In genomic region chr1:207388721-207389120, GRCh38 we compare ENCODE assay signal across 18 cellular contexts.
DNase-seq lines count a peak whose midpoint lies in the region; ATAC-seq, FAIRE-seq and TF ChIP-seq lines count a peak whose summit lies in the region.
"Had no signal": no experiment of that assay in that cellular context is flagged by ENCODE, and none has a peak within 500 bp of the region (broad histone marks: within the 10 kb centered on the region; RNA-seq: fewer than 3 reads in every experiment).

No MANE protein-coding gene starts in this region.

- H3K9ac ChIP-seq in endothelial cell of umbilical vein (replicated peaks; ENCODE audit: extremely low read depth, insufficient read depth, low read length) = no peak overlapping the region
- no peak overlapping the region for H3K9ac ChIP-seq in PC-3 (ENCODE audit: low read length)
- H3K9ac ChIP-seq: GM23248 had no signal

- no peaks in the 10 kb centered on the region for H3K27me3 Mint-ChIP-seq in activated T-cell treated with anti-CD3 and anti-CD28 coated beads, Interleukin-2, amount 50 U/mL, for 24 hours
- no peaks in the 10 kb centered on the region for H3K27me3 Mint-ChIP-seq in stimulated activated naive CD8-positive, alpha-beta T cell treated with anti-CD3 and anti-CD28 coated beads, Interleukin-15, Interleukin-2, amounts not matched to agents 100 ng/mL and 50 ng/mL, for 24 hours

- no peaks in the 10 kb centered on the region for H3K9me3 ChIP-seq in endothelial cell of umbilical vein (replicated peaks; ENCODE audit: control insufficient read depth, insufficient read depth, low read length)
- H3K9me3 ChIP-seq in PC-3 (ENCODE audit: low read length) = no peaks in the 10 kb centered on the region

- POLR2A ChIA-PET in endothelial cell of umbilical vein (lab: Charles Lee) = no interaction called here
- POLR2A ChIA-PET in PC-3 (lab: Charles Lee; ENCODE audit: unreplicated experiment) = no interaction called here

- ATAC-seq in stimulated activated naive CD8-positive, alpha-beta T cell treated with anti-CD3 and anti-CD28 coated beads, Interleukin-15, Interleukin-2, amounts not matched to agents 100 U/mL and 50 U/mL, for 24 hours = no peak
- ATAC-seq in PC-3 = no peak

- CTCF ChIA-PET in endothelial cell of umbilical vein (lab: Charles Lee) = no interaction called here
- CTCF ChIA-PET in PC-3 (lab: Charles Lee) = no interaction called here

- no peaks in the 10 kb centered on the region for H4K20me1 ChIP-seq in endothelial cell of umbilical vein (replicated peaks; ENCODE audit: control insufficient read depth, extremely low read depth, insufficient read depth, low read length)
- no peaks in the 10 kb centered on the region for H4K20me1 ChIP-seq in PC-3 (ENCODE audit: low read length)

- H3K4me2 ChIP-seq in endothelial cell of umbilical vein (ENCODE audit: insufficient read depth, low read length) (no peak overlapping the region), PC-3 (ENCODE audit: low read length) (no peak overlapping the region)

- H3K9me2 ChIP-seq in PC-3 (replicated peaks; ENCODE audit: low read length) = no peaks in the 10 kb centered on the region

- peaks cover 31% of the 10 kb centered on the region for H3K4me1 Mint-ChIP-seq in activated T-cell treated with anti-CD3 and anti-CD28 coated beads, Interleukin-2, amount 50 U/mL, for 24 hours (ENCODE audit: low read depth)
- peaks cover 23% of the 10 kb centered on the region for H3K4me1 Mint-ChIP-seq in stimulated activated naive CD8-positive, alpha-beta T cell treated with anti-CD3 and anti-CD28 coated beads, Interleukin-15, Interleukin-2, amounts not matched to agents 100 ng/mL and 50 ng/mL, for 24 hours (ENCODE audit: low read depth)
- H3K4me1 Mint-ChIP-seq: CD4-positive, alpha-beta memory T cell had no signal

- no peaks in the 10 kb centered on the region for H3K27me3 ChIP-seq in endothelial cell of umbilical vein (ENCODE audit: control insufficient read depth in 2 of 2, insufficient read depth in 2 of 2, low read length in 2 of 2)
- no peaks in the 10 kb centered on the region for H3K27me3 ChIP-seq in PC-3 (ENCODE audit: low read length)

- H3K27ac Mint-ChIP-seq in activated T-cell treated with anti-CD3 and anti-CD28 coated beads, Interleukin-2, amount 50 U/mL, for 24 hours = peak overlapping the region; percentile 18
- peak overlapping the region; percentile 23 for H3K27ac Mint-ChIP-seq in stimulated activated naive CD8-positive, alpha-beta T cell treated with anti-CD3 and anti-CD28 coated beads, Interleukin-15, Interleukin-2, amounts not matched to agents 100 ng/mL and 50 ng/mL, for 24 hours
- H3K27ac Mint-ChIP-seq: CD4-positive, alpha-beta memory T cell had no signal

- TF ChIP-seq POLR2A in endothelial cell of umbilical vein (IDR thresholded peaks at IDR 0.05; ENCODE audit: low read depth, low read length) = no peak

- peaks cover 7% of the 10 kb centered on the region for H3F3A ChIP-seq in PC-3 (ENCODE audit: low read length, unreplicated experiment)

- H3K27ac ChIP-seq in endothelial cell of umbilical vein (ENCODE audit: insufficient read depth, low read depth, low read length) = no peak overlapping the region
- no peak overlapping the region for H3K27ac ChIP-seq in PC-3 (ENCODE audit: low read length)
- H3K27ac ChIP-seq: GM23248 had no signal

- H3K9me3 Mint-ChIP-seq in activated T-cell treated with anti-CD3 and anti-CD28 coated beads, Interleukin-2, amount 50 U/mL, for 24 hours = peaks cover 14% of the 10 kb centered on the region
- peaks cover 17% of the 10 kb centered on the region for H3K9me3 Mint-ChIP-seq in stimulated activated naive CD8-positive, alpha-beta T cell treated with anti-CD3 and anti-CD28 coated beads, Interleukin-15, Interleukin-2, amounts not matched to agents 100 ng/mL and 50 ng/mL, for 24 hours

- H3K36me3 Mint-ChIP-seq in activated T-cell treated with anti-CD3 and anti-CD28 coated beads, Interleukin-2, amount 50 U/mL, for 24 hours (ENCODE audit: low read depth) = peaks cover 5% of the 10 kb centered on the region
- peaks cover 8% of the 10 kb centered on the region for H3K36me3 Mint-ChIP-seq in stimulated activated naive CD8-positive, alpha-beta T cell treated with anti-CD3 and anti-CD28 coated beads, Interleukin-15, Interleukin-2, amounts not matched to agents 100 ng/mL and 50 ng/mL, for 24 hours (ENCODE audit: low read depth)

- H3K79me2 ChIP-seq in endothelial cell of umbilical vein (ENCODE audit: control insufficient read depth, insufficient read depth, low read length) = no peaks in the 10 kb centered on the region
- no peaks in the 10 kb centered on the region for H3K79me2 ChIP-seq in PC-3 (ENCODE audit: low read length)

- no peaks in the 10 kb centered on the region for H3K9me1 ChIP-seq in endothelial cell of umbilical vein (replicated peaks; ENCODE audit: control insufficient read depth, extremely low read depth, insufficient read depth, low read length)

- DNase-seq in activated T-cell treated with anti-CD3 and anti-CD28 coated beads, Interleukin-2, amount 50 U/mL, for 24 hours = no peak
- DNase-seq in activated T-cell treated with anti-CD3 and anti-CD28 coated beads, Interleukin-2, amount 50 U/mL, for 48 hours = no peak
- no peak for DNase-seq in stimulated activated naive CD8-positive, alpha-beta T cell treated with anti-CD3 and anti-CD28 coated beads, Interleukin-15, Interleukin-2, amounts not matched to agents 100 U/mL and 50 U/mL, for 24 hours
- DNase-seq in endothelial cell of umbilical vein (ENCODE audit: low read depth, low spot score) = peak; percentile 55
- no peak for DNase-seq in PC-3
- DNase-seq: C1 segment of cervical spinal cord; Calu3; CD4-positive, alpha-beta memory T cell; COR-L47; DMS53; DMS79 treated with DMSO at 0.1 percent for 48 hours; GF-D8; GM23248; H7; HCEC 1CT had no signal

- BruUV-seq in endothelial cell of umbilical vein (replicated peaks; lab: Mats Ljungman, UMichigan) (no TSS peak), PC-3 (replicated peaks; lab: Mats Ljungman, UMichigan) (no TSS peak)

- dilution Hi-C loops in endothelial cell of umbilical vein (cut with MboI; ENCODE audit: extremely low pct_ligation_motif_present, low sequenced_read_pairs) = no loop called here

- no peak overlapping the region for H3K4me3 Mint-ChIP-seq in activated T-cell treated with anti-CD3 and anti-CD28 coated beads, Interleukin-2, amount 50 U/mL, for 24 hours
- H3K4me3 Mint-ChIP-seq in stimulated activated naive CD8-positive, alpha-beta T cell treated with anti-CD3 and anti-CD28 coated beads, Interleukin-15, Interleukin-2, amounts not matched to agents 100 ng/mL and 50 ng/mL, for 24 hours = no peak overlapping the region
- H3K4me3 Mint-ChIP-seq: CD4-positive, alpha-beta memory T cell had no signal

- FAIRE-seq in endothelial cell of umbilical vein (lab: Jason Lieb, UNC) = no peak
- FAIRE-seq: GM12892, H1 had no signal

- H2AFZ ChIP-seq in endothelial cell of umbilical vein (ENCODE audit: low read depth, low read length) (no peak overlapping the region), PC-3 (ENCODE audit: low read length) (no peak overlapping the region)
- H2AFZ ChIP-seq: GM23248 had no signal

- H3K36me3 ChIP-seq in endothelial cell of umbilical vein (ENCODE audit: control insufficient read depth in 2 of 2, extremely low read depth in 1 of 2, insufficient read depth in 2 of 2, low read length in 2 of 2) = no peaks in the 10 kb centered on the region
- no peaks in the 10 kb centered on the region for H3K36me3 ChIP-seq in PC-3 (ENCODE audit: low read depth, low read length)

- intact Hi-C loops in endothelial cell of umbilical vein (cut with micrococcal nuclease) (loop anchor here (2.0 kb wide), 1 partner anchor 106 kb away; no protein-coding TSS in a partner anchor), PC-3 (cut with micrococcal nuclease) (no loop called here)

- no peak overlapping the region for H3K4me3 ChIP-seq in endothelial cell of umbilical vein (replicated peaks in 1 of 3; ENCODE audit: insufficient read depth in 1 of 3, low read depth in 1 of 3, low read length in 3 of 3)
- H3K4me3 ChIP-seq in PC-3 (ENCODE audit: low read length) = no peak overlapping the region
- H3K4me3 ChIP-seq: GM23248 had no signal

- no peak for TF ChIP-seq CTCF in endothelial cell of umbilical vein (IDR thresholded peaks at IDR 0.05; ENCODE audit: extremely low read depth in 1 of 2, insufficient read depth in 1 of 2, low read depth in 1 of 2, low read length in 2 of 2)
- no peak for TF ChIP-seq CTCF in PC-3 (conservative IDR thresholded peaks at IDR 0.05; ENCODE audit: low read depth, low read length)

- H3K4me1 ChIP-seq in endothelial cell of umbilical vein (ENCODE audit: control insufficient read depth, extremely low read depth, insufficient read depth, low read length) (peaks cover 19% of the 10 kb centered on the region), PC-3 (ENCODE audit: insufficient read depth, low read length) (peaks cover 30% of the 10 kb centered on the region)

TF ChIP-seq in endothelial cell of umbilical vein, 7 proteins besides CTCF, POLR2A, EP300 and RAD21:
- TF ChIP-seq GATA2 (IDR thresholded peaks at IDR 0.05; ENCODE audit: insufficient read depth, insufficient read length, low read depth, low read length) = no peak
- no peak for TF ChIP-seq MYC (IDR thresholded peaks at IDR 0.05; ENCODE audit: low read depth, low read length)
- TF ChIP-seq EZH2 (IDR thresholded peaks at IDR 0.05; ENCODE audit: borderline replicate concordance, low read depth, low read length, severe bottlenecking) = no peak
- no peak for TF ChIP-seq FOS (IDR thresholded peaks at IDR 0.05; ENCODE audit: borderline replicate concordance, insufficient read depth, low read length)
- TF ChIP-seq POLR2AphosphoS5 (IDR thresholded peaks at IDR 0.05; ENCODE audit: insufficient read depth, low read depth, low read length) = no peak
- no peak for TF ChIP-seq MAX (IDR thresholded peaks at IDR 0.05; ENCODE audit: insufficient read depth, insufficient read length)
- TF ChIP-seq JUN (IDR thresholded peaks at IDR 0.05; ENCODE audit: borderline replicate concordance, insufficient read depth, insufficient read length, low read depth) = no peak
